Comparison of ENCODE assay signal across 1 cellular context in the genomic region with DNA sequence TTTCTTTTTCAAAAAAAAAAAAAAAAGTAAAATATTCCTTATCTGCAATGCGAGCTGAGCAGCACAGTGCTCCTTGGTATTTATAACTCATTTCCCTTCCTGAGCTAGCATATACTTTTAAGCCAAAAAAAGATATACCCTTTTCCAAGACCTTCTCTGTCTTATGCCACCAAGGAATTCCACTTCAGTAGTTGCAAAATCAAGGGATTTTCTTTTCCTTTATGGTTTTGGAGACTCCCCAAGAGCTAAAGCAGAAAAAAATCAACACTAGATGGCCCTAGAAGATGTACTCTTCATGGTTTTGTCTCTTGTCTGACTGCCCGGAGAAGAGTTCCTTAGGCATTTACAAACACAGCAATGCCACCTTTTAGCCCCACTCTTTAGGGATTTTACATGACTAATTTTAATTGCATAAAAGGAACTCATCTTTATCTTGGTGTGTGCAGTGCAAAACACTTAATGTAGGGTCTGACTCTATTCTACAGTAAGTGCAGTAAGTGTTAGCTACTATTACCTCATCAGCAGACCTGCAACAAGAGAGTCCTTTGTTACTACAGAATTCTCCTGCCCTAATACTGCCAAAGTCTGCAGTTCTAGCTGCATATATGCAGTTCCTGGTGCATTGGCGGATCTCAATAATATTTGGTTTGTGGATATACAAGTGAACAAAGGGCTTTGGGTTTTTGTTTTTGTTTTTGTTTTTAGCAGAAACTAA.
TF ChIP-seq lines count a peak whose summit lies in the region.

No MANE protein-coding gene starts in this region.

TF ChIP-seq in IMR-90, 13 proteins besides CTCF, POLR2A, EP300 and RAD21 (continued from another document):
- TF ChIP-seq MAZ (IDR thresholded peaks at IDR 0.05; ENCODE audit: borderline replicate concordance, low read depth, low read length) = no peak
- no peak for TF ChIP-seq MXI1 (IDR thresholded peaks at IDR 0.05; ENCODE audit: borderline replicate concordance, low read depth, low read length)
- no peak for TF ChIP-seq BHLHE40 (IDR thresholded peaks at IDR 0.05; ENCODE audit: low read depth, low read length)
- TF ChIP-seq CHD1 (IDR thresholded peaks at IDR 0.05; ENCODE audit: low read depth, low read length) = no peak
- TF ChIP-seq, protein P1, sequence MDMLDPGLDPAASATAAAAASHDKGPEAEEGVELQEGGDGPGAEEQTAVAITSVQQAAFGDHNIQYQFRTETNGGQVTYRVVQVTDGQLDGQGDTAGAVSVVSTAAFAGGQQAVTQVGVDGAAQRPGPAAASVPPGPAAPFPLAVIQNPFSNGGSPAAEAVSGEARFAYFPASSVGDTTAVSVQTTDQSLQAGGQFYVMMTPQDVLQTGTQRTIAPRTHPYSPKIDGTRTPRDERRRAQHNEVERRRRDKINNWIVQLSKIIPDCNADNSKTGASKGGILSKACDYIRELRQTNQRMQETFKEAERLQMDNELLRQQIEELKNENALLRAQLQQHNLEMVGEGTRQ (IDR thresholded peaks at IDR 0.05; ENCODE audit: low read depth, low read length) = no peak
- TF ChIP-seq NFE2L2 (IDR thresholded peaks at IDR 0.05; ENCODE audit: low read depth, low read length) = no peak
- TF ChIP-seq, protein P2, sequence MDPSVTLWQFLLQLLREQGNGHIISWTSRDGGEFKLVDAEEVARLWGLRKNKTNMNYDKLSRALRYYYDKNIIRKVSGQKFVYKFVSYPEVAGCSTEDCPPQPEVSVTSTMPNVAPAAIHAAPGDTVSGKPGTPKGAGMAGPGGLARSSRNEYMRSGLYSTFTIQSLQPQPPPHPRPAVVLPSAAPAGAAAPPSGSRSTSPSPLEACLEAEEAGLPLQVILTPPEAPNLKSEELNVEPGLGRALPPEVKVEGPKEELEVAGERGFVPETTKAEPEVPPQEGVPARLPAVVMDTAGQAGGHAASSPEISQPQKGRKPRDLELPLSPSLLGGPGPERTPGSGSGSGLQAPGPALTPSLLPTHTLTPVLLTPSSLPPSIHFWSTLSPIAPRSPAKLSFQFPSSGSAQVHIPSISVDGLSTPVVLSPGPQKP (IDR thresholded peaks at IDR 0.05; ENCODE audit: borderline replicate concordance, low read depth, low read length) = no peak
- no peak for TF ChIP-seq FOS (IDR thresholded peaks at IDR 0.05; ENCODE audit: low read depth, low read length)
- peak; percentile 53; the same call in 1 of the 2 replicates for TF ChIP-seq CEBPB (IDR thresholded peaks at IDR 0.05; ENCODE audit: low read depth, low read length)
TF ChIP-seq in IMR-90: peak in this region for 2.
